ENCODE assay signal across 9 cellular contexts in the genomic region with DNA sequence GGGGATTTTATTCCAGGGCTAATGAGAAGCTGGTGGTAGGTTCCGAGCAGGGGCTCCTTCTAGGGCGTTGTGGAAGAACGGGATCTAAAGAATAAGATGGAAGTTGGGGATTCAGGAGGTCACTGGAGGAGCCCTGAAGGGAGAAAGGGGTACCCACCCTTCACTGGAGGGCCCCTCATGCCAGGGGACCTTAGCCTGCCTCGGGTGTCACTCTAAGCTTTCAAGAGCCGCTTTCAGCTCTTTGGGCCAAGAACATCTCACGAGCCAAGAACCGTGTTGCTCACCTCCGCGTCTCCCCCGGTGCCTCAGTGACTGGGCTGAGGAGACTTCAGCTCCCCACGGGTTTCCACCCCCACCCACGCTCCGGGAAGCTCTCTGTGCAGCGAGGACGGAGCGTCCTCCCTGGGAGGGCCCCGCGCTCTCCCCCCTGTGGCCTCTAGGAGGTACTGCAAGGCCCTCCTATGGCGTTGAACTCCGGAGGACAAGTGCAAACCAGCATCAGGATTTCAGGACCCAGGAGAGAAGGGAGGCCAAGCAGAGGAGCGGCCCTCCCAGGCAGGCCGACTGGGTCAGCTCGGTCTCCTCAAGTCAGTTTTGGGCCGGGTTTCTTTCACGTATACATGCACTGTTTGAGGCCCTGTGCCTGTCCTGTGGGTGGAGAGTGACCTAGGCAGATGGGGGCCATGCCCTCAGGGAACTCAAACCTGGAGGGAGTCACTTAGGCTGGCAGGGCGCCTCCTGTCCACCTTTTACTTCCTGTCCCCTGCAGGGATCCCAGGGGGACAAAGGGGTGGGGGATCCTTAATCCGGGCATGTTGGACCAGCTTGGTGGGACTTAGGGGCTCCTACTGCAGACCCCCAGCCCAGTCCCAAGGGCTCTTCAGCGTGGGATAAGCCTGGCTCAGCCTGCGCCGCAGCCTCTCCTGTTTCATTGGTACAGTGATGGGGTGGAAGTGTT. TPM values are rescaled to one million over a fixed set of nuclear protein-coding genes. Genes with fewer than 3 reads are reported as not detected.
DNase-seq lines count a peak whose midpoint lies in the region; ATAC-seq, FAIRE-seq and TF ChIP-seq lines count a peak whose summit lies in the region.
"Had no signal": no experiment of that assay in that cellular context is flagged by ENCODE, and none has a peak within 500 bp of the region (broad histone marks: within the 10 kb centered on the region; RNA-seq: fewer than 3 reads in every experiment).

No MANE protein-coding gene starts in this region.

- FAIRE-seq in RCC 7860 (lab: Jason Lieb, UNC) = no peak

- H3K27me3 ChIP-seq in testis = no peaks in the 10 kb centered on the region

- H3K27me3 Mint-ChIP-seq in activated T-helper 17 cell treated with anti-CD3 and anti-CD28 coated beads, Interleukin-2, amount 50 U/mL, for 72 hours = no peaks in the 10 kb centered on the region

- H3K4me3 Mint-ChIP-seq in activated T-helper 17 cell treated with anti-CD3 and anti-CD28 coated beads, Interleukin-2, amount 50 U/mL, for 72 hours = no peak overlapping the region

- H3K9me3 Mint-ChIP-seq in activated T-helper 17 cell treated with anti-CD3 and anti-CD28 coated beads, Interleukin-2, amount 50 U/mL, for 72 hours = no peaks in the 10 kb centered on the region

- WGBS in testis, 2 donors = 20 to 28% methylated on average over 10 to 30 of the region's 30 CpGs

- DNase-seq in Caki2 (ENCODE audit: low read depth) (peak; percentile 69), RCC 7860 (ENCODE audit: low spot score) (peak; percentile 23), fibroblast of the conjunctiva (ENCODE audit: low read depth) (peak; percentile 41), omental fat pad (ENCODE audit: low spot score) (no peak), testis (peak; percentile 75)

- H3K4me3 ChIP-seq in testis = no peak overlapping the region

- no peaks in the 10 kb centered on the region for H3K9me3 ChIP-seq in testis

- H3K27ac Mint-ChIP-seq in activated T-helper 17 cell treated with anti-CD3 and anti-CD28 coated beads, Interleukin-2, amount 50 U/mL, for 72 hours = no peak overlapping the region

- in situ Hi-C loops in Caki2 (cut with HindIII; ENCODE audit: low pct_unique_long_range_greater_than_20kb, low sequenced_read_pairs) = no loop called here

- H3K36me3 Mint-ChIP-seq in activated T-helper 17 cell treated with anti-CD3 and anti-CD28 coated beads, Interleukin-2, amount 50 U/mL, for 72 hours (ENCODE audit: low read depth) = no peaks in the 10 kb centered on the region

- no peaks in the 10 kb centered on the region for H3K4me1 ChIP-seq in testis

- TF ChIP-seq CTCF in omental fat pad (IDR thresholded peaks at IDR 0.05) (peak in 2 of 3 donors; percentile 84 to 86), testis (IDR thresholded peaks at IDR 0.05) (peak; percentile 86 to 97 (median 87))

- no peak for TF ChIP-seq POLR2A in testis (IDR thresholded peaks at IDR 0.05)

- ATAC-seq in HG02885 (IDR thresholded peaks at IDR 0.05; ENCODE audit: poor library complexity, unreplicated experiment) (peak; percentile 57), omental fat pad (ENCODE audit: low FRiP score) (peak; percentile 90), GM21786 (IDR thresholded peaks at IDR 0.05; ENCODE audit: unreplicated experiment) (no peak)
- ATAC-seq in activated T-helper 17 cell treated with anti-CD3 and anti-CD28 coated beads, Interleukin-2, amount 50 U/mL, for 72 hours (replicated peaks) = peak; percentile 97

- H3K4me1 Mint-ChIP-seq in activated T-helper 17 cell treated with anti-CD3 and anti-CD28 coated beads, Interleukin-2, amount 50 U/mL, for 72 hours = no peaks in the 10 kb centered on the region

- no peaks in the 10 kb centered on the region for H3K36me3 ChIP-seq in testis (ENCODE audit: low read depth, missing control alignments)

- intact Hi-C loops in testis (cut with DNase I; ENCODE audit: low total_unique reads) = loop anchor here (10.0 kb wide), 1 partner anchor 141 kb away; a partner anchor contains a TSS

- H3K27ac ChIP-seq in testis = no peak overlapping the region

RNA-seq across cellular contexts. Expression of a gene that starts 5.1 kb away (rescaled TPM):
- total RNA-seq in Caki2 (2014; rRNA removed; shearing (Covaris generic); ENCODE audit: low replicate concordance) = not detected in 2 replicates
- not detected for total RNA-seq in activated T-helper 17 cell treated with anti-CD3 and anti-CD28 coated beads, Interleukin-2, amount 50 U/mL, for 72 hours
- total RNA-seq in omental fat pad (not detected), testis (1 to 10 TPM; 2.7 to 5.6 TPM)
- 14.5 TPM for polyA plus RNA-seq in testis (ENCODE audit: insufficient read depth, low read depth, low replicate concordance)
- total RNA-seq: activated CD8-positive, alpha-beta memory T cell treated with anti-CD3 and anti-CD28 coated beads for 36 hours had no signal

RNA-seq across cellular contexts. Expression of a gene that starts 18.1 kb away (rescaled TPM):
- not detected in 2 replicates for total RNA-seq in Caki2 (2014; rRNA removed; shearing (Covaris generic); ENCODE audit: low replicate concordance)
- total RNA-seq in activated T-helper 17 cell treated with anti-CD3 and anti-CD28 coated beads, Interleukin-2, amount 50 U/mL, for 72 hours = 1 to 10 TPM in 1 of 2 donors, under 1 TPM in 1; 0.11 to 1.7 TPM
- total RNA-seq in omental fat pad (10 to 100 TPM in 3 of 4 donors, 1 to 10 TPM in 1; 2.8 to 48.9 (median 33.8) TPM), testis (1 to 10 TPM; 5.8 to 7.9 TPM)
- polyA plus RNA-seq in testis (ENCODE audit: insufficient read depth, low read depth, low replicate concordance) = 24.0 TPM

RNA-seq across cellular contexts. Expression of a gene that starts 32.7 kb away (rescaled TPM):
- not detected in 2 replicates for total RNA-seq in Caki2 (2014; rRNA removed; shearing (Covaris generic); ENCODE audit: low replicate concordance)
- total RNA-seq in activated T-helper 17 cell treated with anti-CD3 and anti-CD28 coated beads, Interleukin-2, amount 50 U/mL, for 72 hours = not detected
- total RNA-seq in omental fat pad = under 1 TPM in 1 of 4 donors, not detected in 3; 0.93 TPM
- under 1 TPM; 0.16 to 0.19 TPM for total RNA-seq in testis
- 0.47 TPM for polyA plus RNA-seq in testis (ENCODE audit: insufficient read depth, low read depth, low replicate concordance)
- total RNA-seq: activated CD8-positive, alpha-beta memory T cell treated with anti-CD3 and anti-CD28 coated beads for 36 hours had no signal

RNA-seq across cellular contexts. Expression of a gene that starts 37.9 kb away (rescaled TPM):
- not detected in 2 replicates for total RNA-seq in Caki2 (2014; rRNA removed; shearing (Covaris generic); ENCODE audit: low replicate concordance)
- total RNA-seq in activated T-helper 17 cell treated with anti-CD3 and anti-CD28 coated beads, Interleukin-2, amount 50 U/mL, for 72 hours = not detected
- not detected for total RNA-seq in omental fat pad
- total RNA-seq in testis = 100 to 1,000 TPM; 123 to 338 TPM
- polyA plus RNA-seq in testis (ENCODE audit: insufficient read depth, low read depth, low replicate concordance) = 363 TPM
- total RNA-seq: activated CD8-positive, alpha-beta memory T cell treated with anti-CD3 and anti-CD28 coated beads for 36 hours had no signal

RNA-seq across cellular contexts. Expression of a gene that starts 47.3 kb away (rescaled TPM):
- total RNA-seq in Caki2 (2014; rRNA removed; shearing (Covaris generic); ENCODE audit: low replicate concordance) = not detected in 2 replicates
- total RNA-seq in activated T-helper 17 cell treated with anti-CD3 and anti-CD28 coated beads, Interleukin-2, amount 50 U/mL, for 72 hours = not detected
- 1 to 10 TPM in 1 of 4 donors, under 1 TPM in 3; 0.46 to 4.4 (median 0.80) TPM for total RNA-seq in omental fat pad
- not detected for total RNA-seq in testis
- 0.20 TPM for polyA plus RNA-seq in testis (ENCODE audit: insufficient read depth, low read depth, low replicate concordance)
- total RNA-seq: activated CD8-positive, alpha-beta memory T cell treated with anti-CD3 and anti-CD28 coated beads for 36 hours had no signal
